1 cellular context compared by ENCODE assay signal in the genomic region with DNA sequence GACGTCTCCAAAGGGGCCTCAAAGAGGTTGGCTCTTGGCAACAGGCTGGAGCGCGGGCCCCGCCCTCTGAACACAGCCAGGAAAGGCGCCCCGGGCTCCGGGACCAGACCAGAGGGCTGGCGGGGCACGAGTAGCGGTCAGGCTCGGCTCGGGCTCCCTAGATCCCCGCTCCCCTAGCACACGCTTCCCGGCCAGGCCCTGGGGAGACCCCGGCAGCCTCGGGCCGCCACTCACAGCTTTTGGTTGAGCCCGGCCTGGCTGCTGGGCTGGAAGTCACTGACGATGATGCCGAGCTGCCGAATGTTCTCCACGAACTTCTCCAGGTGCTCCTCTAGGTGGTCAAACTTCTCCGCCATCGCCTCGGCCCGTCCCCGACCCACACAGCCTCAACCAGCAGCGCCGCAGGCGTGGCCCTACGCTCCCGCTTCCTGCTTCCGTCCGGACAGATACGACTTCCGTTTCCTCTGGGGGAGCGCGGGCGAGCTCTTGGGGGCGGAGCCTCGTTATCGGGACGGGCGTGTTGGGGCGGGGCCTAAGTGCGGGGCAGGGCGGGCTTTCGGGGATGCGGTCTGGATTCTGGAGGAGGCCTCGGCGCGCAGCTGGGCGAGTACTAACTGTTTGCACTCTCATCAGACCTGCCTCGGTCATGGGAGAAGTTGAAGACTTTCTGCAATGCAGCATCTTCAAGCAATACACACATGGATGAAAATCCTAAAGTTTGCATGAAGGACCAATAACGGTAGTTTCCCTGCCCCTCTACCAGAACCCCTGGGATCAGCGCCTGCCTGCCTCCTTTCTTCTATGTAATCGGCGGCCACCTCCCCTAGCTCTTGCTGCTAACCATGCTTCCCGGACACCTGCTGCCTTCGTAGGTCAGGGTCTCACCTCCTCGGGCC.
TF ChIP-seq lines count a peak whose summit lies in the region.

Gene MED10, minus strand, starts transcription at position 420 of the 896 bp plus-strand sequence. Its CDS starts 64 bp downstream, at position 356.

TF ChIP-seq in GM23338, 12 proteins besides CTCF, POLR2A, EP300 and RAD21 (continued from another document):
- TF ChIP-seq, protein P1, sequence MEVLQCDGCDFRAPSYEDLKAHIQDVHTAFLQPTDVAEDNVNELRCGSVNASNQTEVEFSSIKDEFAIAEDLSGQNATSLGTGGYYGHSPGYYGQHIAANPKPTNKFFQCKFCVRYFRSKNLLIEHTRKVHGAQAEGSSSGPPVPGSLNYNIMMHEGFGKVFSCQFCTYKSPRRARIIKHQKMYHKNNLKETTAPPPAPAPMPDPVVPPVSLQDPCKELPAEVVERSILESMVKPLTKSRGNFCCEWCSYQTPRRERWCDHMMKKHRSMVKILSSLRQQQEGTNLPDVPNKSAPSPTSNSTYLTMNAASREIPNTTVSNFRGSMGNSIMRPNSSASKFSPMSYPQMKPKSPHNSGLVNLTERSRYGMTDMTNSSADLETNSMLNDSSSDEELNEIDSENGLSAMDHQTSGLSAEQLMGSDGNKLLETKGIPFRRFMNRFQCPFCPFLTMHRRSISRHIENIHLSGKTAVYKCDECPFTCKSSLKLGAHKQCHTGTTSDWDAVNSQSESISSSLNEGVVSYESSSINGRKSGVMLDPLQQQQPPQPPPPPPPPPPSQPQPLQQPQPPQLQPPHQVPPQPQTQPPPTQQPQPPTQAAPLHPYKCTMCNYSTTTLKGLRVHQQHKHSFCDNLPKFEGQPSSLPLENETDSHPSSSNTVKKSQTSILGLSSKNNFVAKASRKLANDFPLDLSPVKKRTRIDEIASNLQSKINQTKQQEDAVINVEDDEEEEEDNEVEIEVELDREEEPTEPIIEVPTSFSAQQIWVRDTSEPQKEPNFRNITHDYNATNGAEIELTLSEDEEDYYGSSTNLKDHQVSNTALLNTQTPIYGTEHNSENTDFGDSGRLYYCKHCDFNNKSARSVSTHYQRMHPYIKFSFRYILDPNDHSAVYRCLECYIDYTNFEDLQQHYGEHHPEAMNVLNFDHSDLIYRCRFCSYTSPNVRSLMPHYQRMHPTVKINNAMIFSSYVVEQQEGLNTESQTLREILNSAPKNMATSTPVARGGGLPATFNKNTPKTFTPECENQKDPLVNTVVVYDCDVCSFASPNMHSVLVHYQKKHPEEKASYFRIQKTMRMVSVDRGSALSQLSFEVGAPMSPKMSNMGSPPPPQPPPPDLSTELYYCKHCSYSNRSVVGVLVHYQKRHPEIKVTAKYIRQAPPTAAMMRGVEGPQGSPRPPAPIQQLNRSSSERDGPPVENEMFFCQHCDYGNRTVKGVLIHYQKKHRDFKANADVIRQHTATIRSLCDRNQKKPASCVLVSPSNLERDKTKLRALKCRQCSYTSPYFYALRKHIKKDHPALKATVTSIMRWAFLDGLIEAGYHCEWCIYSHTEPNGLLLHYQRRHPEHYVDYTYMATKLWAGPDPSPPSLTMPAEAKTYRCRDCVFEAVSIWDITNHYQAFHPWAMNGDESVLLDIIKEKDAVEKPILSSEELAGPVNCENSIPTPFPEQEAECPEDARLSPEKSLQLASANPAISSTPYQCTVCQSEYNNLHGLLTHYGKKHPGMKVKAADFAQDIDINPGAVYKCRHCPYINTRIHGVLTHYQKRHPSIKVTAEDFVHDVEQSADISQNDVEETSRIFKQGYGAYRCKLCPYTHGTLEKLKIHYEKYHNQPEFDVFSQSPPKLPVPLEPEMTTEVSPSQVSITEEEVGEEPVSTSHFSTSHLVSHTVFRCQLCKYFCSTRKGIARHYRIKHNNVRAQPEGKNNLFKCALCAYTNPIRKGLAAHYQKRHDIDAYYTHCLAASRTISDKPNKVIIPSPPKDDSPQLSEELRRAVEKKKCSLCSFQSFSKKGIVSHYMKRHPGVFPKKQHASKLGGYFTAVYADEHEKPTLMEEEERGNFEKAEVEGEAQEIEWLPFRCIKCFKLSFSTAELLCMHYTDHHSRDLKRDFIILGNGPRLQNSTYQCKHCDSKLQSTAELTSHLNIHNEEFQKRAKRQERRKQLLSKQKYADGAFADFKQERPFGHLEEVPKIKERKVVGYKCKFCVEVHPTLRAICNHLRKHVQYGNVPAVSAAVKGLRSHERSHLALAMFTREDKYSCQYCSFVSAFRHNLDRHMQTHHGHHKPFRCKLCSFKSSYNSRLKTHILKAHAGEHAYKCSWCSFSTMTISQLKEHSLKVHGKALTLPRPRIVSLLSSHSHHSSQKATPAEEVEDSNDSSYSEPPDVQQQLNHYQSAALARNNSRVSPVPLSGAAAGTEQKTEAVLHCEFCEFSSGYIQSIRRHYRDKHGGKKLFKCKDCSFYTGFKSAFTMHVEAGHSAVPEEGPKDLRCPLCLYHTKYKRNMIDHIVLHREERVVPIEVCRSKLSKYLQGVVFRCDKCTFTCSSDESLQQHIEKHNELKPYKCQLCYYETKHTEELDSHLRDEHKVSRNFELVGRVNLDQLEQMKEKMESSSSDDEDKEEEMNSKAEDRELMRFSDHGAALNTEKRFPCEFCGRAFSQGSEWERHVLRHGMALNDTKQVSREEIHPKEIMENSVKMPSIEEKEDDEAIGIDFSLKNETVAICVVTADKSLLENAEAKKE (CRISPR knock-in tag; IDR thresholded peaks at IDR 0.05): no peak
- TF ChIP-seq STAT1 (IDR thresholded peaks at IDR 0.05; ENCODE audit: unreplicated experiment): no peak
- no peak for TF ChIP-seq EZH2phosphoT487 (IDR thresholded peaks at IDR 0.05; ENCODE audit: unreplicated experiment)
- TF ChIP-seq ETS1 (IDR thresholded peaks at IDR 0.05): peak; percentile 59; the same call in 1 of the 2 replicates
- TF ChIP-seq, protein P2, sequence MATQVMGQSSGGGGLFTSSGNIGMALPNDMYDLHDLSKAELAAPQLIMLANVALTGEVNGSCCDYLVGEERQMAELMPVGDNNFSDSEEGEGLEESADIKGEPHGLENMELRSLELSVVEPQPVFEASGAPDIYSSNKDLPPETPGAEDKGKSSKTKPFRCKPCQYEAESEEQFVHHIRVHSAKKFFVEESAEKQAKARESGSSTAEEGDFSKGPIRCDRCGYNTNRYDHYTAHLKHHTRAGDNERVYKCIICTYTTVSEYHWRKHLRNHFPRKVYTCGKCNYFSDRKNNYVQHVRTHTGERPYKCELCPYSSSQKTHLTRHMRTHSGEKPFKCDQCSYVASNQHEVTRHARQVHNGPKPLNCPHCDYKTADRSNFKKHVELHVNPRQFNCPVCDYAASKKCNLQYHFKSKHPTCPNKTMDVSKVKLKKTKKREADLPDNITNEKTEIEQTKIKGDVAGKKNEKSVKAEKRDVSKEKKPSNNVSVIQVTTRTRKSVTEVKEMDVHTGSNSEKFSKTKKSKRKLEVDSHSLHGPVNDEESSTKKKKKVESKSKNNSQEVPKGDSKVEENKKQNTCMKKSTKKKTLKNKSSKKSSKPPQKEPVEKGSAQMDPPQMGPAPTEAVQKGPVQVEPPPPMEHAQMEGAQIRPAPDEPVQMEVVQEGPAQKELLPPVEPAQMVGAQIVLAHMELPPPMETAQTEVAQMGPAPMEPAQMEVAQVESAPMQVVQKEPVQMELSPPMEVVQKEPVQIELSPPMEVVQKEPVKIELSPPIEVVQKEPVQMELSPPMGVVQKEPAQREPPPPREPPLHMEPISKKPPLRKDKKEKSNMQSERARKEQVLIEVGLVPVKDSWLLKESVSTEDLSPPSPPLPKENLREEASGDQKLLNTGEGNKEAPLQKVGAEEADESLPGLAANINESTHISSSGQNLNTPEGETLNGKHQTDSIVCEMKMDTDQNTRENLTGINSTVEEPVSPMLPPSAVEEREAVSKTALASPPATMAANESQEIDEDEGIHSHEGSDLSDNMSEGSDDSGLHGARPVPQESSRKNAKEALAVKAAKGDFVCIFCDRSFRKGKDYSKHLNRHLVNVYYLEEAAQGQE (IDR thresholded peaks at IDR 0.05; ENCODE audit: unreplicated experiment): no peak
- TF ChIP-seq ZNF331 (CRISPR knock-in tag; IDR thresholded peaks at IDR 0.05; ENCODE audit: low read depth): no peak
- no peak for TF ChIP-seq NANOG (IDR thresholded peaks at IDR 0.05; ENCODE audit: borderline replicate concordance)
- no peak for TF ChIP-seq EZH2 (IDR thresholded peaks at IDR 0.05; ENCODE audit: low read depth, unreplicated experiment)
- no peak for TF ChIP-seq JUNB (IDR thresholded peaks at IDR 0.05; ENCODE audit: unreplicated experiment)
- TF ChIP-seq POLR2AphosphoS5 (IDR thresholded peaks at IDR 0.05; ENCODE audit: low read depth): peak; percentile 86
